In the genomic region with DNA sequence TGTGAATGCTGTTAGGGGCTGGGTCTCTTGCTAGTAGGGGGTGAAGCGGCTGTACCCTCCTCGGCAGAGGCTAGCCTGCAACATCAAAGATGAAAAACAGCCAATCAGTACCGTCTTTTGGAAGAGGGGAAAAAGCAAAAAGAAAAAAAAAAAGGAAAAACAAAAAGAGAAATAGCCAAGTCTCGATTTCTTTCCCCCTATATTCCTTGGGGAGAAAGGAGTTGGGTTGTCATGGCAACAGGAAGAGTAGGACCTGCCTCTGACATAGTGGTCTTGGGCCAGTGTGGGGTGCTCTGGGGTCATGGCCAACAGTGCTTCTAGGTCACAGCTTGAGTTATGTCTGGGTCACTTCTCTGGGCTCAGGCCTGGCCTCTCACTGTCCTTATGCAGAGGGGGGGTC, we compare ENCODE assay signal across 1 cellular context.
TF ChIP-seq lines count a peak whose summit lies in the region.

No MANE protein-coding gene starts in this region.

TF ChIP-seq in K562, 482 proteins besides CTCF, POLR2A, EP300 and RAD21:
- TF ChIP-seq RFX1 (IDR thresholded peaks at IDR 0.05): peak; percentile 84
- TF ChIP-seq, protein P1, sequence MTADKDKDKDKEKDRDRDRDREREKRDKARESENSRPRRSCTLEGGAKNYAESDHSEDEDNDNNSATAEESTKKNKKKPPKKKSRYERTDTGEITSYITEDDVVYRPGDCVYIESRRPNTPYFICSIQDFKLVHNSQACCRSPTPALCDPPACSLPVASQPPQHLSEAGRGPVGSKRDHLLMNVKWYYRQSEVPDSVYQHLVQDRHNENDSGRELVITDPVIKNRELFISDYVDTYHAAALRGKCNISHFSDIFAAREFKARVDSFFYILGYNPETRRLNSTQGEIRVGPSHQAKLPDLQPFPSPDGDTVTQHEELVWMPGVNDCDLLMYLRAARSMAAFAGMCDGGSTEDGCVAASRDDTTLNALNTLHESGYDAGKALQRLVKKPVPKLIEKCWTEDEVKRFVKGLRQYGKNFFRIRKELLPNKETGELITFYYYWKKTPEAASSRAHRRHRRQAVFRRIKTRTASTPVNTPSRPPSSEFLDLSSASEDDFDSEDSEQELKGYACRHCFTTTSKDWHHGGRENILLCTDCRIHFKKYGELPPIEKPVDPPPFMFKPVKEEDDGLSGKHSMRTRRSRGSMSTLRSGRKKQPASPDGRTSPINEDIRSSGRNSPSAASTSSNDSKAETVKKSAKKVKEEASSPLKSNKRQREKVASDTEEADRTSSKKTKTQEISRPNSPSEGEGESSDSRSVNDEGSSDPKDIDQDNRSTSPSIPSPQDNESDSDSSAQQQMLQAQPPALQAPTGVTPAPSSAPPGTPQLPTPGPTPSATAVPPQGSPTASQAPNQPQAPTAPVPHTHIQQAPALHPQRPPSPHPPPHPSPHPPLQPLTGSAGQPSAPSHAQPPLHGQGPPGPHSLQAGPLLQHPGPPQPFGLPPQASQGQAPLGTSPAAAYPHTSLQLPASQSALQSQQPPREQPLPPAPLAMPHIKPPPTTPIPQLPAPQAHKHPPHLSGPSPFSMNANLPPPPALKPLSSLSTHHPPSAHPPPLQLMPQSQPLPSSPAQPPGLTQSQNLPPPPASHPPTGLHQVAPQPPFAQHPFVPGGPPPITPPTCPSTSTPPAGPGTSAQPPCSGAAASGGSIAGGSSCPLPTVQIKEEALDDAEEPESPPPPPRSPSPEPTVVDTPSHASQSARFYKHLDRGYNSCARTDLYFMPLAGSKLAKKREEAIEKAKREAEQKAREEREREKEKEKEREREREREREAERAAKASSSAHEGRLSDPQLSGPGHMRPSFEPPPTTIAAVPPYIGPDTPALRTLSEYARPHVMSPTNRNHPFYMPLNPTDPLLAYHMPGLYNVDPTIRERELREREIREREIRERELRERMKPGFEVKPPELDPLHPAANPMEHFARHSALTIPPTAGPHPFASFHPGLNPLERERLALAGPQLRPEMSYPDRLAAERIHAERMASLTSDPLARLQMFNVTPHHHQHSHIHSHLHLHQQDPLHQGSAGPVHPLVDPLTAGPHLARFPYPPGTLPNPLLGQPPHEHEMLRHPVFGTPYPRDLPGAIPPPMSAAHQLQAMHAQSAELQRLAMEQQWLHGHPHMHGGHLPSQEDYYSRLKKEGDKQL (CRISPR knock-in tag; IDR thresholded peaks at IDR 0.05; ENCODE audit: borderline replicate concordance): no peak
